In genomic region chr3:9779721-9780450, GRCh38 we compare ENCODE assay signal across 9 cellular contexts. TPM values are rescaled to one million over a fixed set of nuclear protein-coding genes. Genes with fewer than 3 reads are reported as not detected.
DNase-seq lines count a peak whose midpoint lies in the region; ATAC-seq, FAIRE-seq and TF ChIP-seq lines count a peak whose summit lies in the region.
"Had no signal": no experiment of that assay in that cellular context is flagged by ENCODE, and none has a peak within 500 bp of the region (broad histone marks: within the 10 kb centered on the region; RNA-seq: fewer than 3 reads in every experiment).

No MANE protein-coding gene starts in this region.

- H2AFZ ChIP-seq in OCI-LY7 (ENCODE audit: low read length): peak overlapping the region; percentile 33

- H3K4me3 ChIP-seq in OCI-LY7 (ENCODE audit: low read depth, low read length, poor library complexity, severe bottlenecking): peak overlapping the region; percentile 33
- H3K4me3 ChIP-seq: cardiac muscle cell had no signal

- no peak for DNase-seq in GM12891 (ENCODE audit: insufficient read length, low spot score)
- DNase-seq in OCI-LY7 (ENCODE audit: low spot score): peak; percentile 81
- DNase-seq in central memory CD4-positive, alpha-beta T cell: peak; percentile 39
- peak; percentile 21 for DNase-seq in stimulated activated naive CD4-positive, alpha-beta T cell treated with Interleukin-2 at 50 U/mL for 16 hours (lab: John Stamatoyannopoulos, UW)
- DNase-seq in NCI-H1694 (lab: John Stamatoyannopoulos, UW): no peak
- no peak for DNase-seq in NCI-H510A (lab: John Stamatoyannopoulos, UW)

- 0 out of 2 replicates have a peak, but pooled peaks have one; percentile 44 for TF ChIP-seq POLR2A in GM12891 (IDR thresholded peaks at IDR 0.05; ENCODE audit: low read depth, low read length)

- H3K27ac ChIP-seq in OCI-LY7 (ENCODE audit: low read depth, low read length, poor library complexity, severe bottlenecking): peak overlapping the region; percentile 84
- H3K27ac ChIP-seq: cardiac muscle cell had no signal

- peak; percentile 60 for FAIRE-seq in GM12891 (lab: Jason Lieb, UNC)

- ATAC-seq in GM21786 (IDR thresholded peaks at IDR 0.05; ENCODE audit: unreplicated experiment) (peak; percentile 73), GM18520 (IDR thresholded peaks at IDR 0.05; ENCODE audit: unreplicated experiment) (no peak)

- H3K9me3 ChIP-seq in OCI-LY7 (ENCODE audit: low read length): no peaks in the 10 kb centered on the region

- H3K9me2 ChIP-seq in OCI-LY7 (ENCODE audit: insufficient read depth, low read length): no peaks in the 10 kb centered on the region

- H3K4me1 ChIP-seq in OCI-LY7 (ENCODE audit: insufficient read depth, low read length, poor library complexity, severe bottlenecking): peaks cover 52% of the 10 kb centered on the region

- H3K36me3 ChIP-seq in OCI-LY7 (ENCODE audit: insufficient read depth, low read length): peaks cover 35% of the 10 kb centered on the region

- BruUV-seq in OCI-LY7 (replicated peaks; lab: Mats Ljungman, UMichigan): TSS peak; percentile 75

- CTCF ChIA-PET in OCI-LY7 (lab: Charles Lee; ENCODE audit: unreplicated experiment): interaction anchor here (1.6 kb wide), 1 partner anchor 10 kb away, joined by 5 read pairs; no protein-coding TSS in a partner anchor

- intact Hi-C loops in OCI-LY7 (cut with micrococcal nuclease; ENCODE audit: unreplicated experiment): loop anchor here (1.0 kb wide), 1 partner anchor 28 kb away; no protein-coding TSS in a partner anchor

- POLR2A ChIA-PET in OCI-LY7 (lab: Charles Lee): interaction anchor here (0.6 to 2.0 kb wide), 5 partner anchors 10 to 210 kb away, joined by 3 to 10 read pairs (median 7); partner anchors contain the start of genes ARPC4 and TADA3

- H3K4me2 ChIP-seq in OCI-LY7 (ENCODE audit: low read length): peak overlapping the region; percentile 57

- H4K20me1 ChIP-seq in OCI-LY7 (ENCODE audit: insufficient read depth, low read length): no peaks in the 10 kb centered on the region

- TF ChIP-seq CTCF in OCI-LY7 (conservative IDR thresholded peaks at IDR 0.05; ENCODE audit: low read length): no peak

- no peaks in the 10 kb centered on the region for H3K79me2 ChIP-seq in OCI-LY7 (ENCODE audit: insufficient read depth, low read depth, low read length)

TF ChIP-seq in GM12891, 5 proteins besides CTCF, POLR2A, EP300 and RAD21:
- no peak for TF ChIP-seq TAF1 (IDR thresholded peaks at IDR 0.05; ENCODE audit: low read depth, low read length)
- TF ChIP-seq POU2F2 (IDR thresholded peaks at IDR 0.05; ENCODE audit: low read depth, low read length): no peak
- TF ChIP-seq SPI1 (IDR thresholded peaks at IDR 0.05; ENCODE audit: low read depth, low read length): peak; percentile 58

RNA-seq across cellular contexts. Expression of gene CAMK1, which starts 10.1 kb away (rescaled TPM):
- 0.53 TPM for polyA plus RNA-seq in GM12891 (2012; ENCODE audit: low read depth, missing spikeins)
- not detected in 2 replicates for total RNA-seq in OCI-LY7 (2014; rRNA removed; shearing (Covaris generic))
- not detected in 2 replicates for total RNA-seq in OCI-LY7 (2022)

RNA-seq across cellular contexts. Expression of gene TADA3, which starts 12.4 kb away (rescaled TPM):
- 34.8 TPM for polyA plus RNA-seq in GM12891 (2012; ENCODE audit: low read depth, missing spikeins)
- 51.6 and 62.0 TPM in 2 replicates for total RNA-seq in OCI-LY7 (2014; rRNA removed; shearing (Covaris generic))
- total RNA-seq in OCI-LY7 (2022): 56.4 and 58.5 TPM in 2 replicates

RNA-seq across cellular contexts. Expression of gene ARPC4, which starts 13.0 kb away (rescaled TPM):
- 296 TPM for polyA plus RNA-seq in GM12891 (2012; ENCODE audit: low read depth, missing spikeins)
- total RNA-seq in OCI-LY7 (2014; rRNA removed; shearing (Covaris generic)): 89.8 and 99.5 TPM in 2 replicates
- total RNA-seq in OCI-LY7 (2022): 93.5 and 118 TPM in 2 replicates

RNA-seq across cellular contexts. Expression of gene OGG1, which starts 30.1 kb away (rescaled TPM):
- 10.0 TPM for polyA plus RNA-seq in GM12891 (2012; ENCODE audit: low read depth, missing spikeins)
- 98.9 and 121 TPM in 2 replicates for total RNA-seq in OCI-LY7 (2014; rRNA removed; shearing (Covaris generic))
- total RNA-seq in OCI-LY7 (2022): 119 and 120 TPM in 2 replicates

RNA-seq across cellular contexts. Expression of gene TTLL3, which starts 30.2 kb away (rescaled TPM):
- polyA plus RNA-seq in GM12891 (2012; ENCODE audit: low read depth, missing spikeins): 17.3 TPM
- 65.4 and 65.7 TPM in 2 replicates for total RNA-seq in OCI-LY7 (2014; rRNA removed; shearing (Covaris generic))
- 127 and 136 TPM in 2 replicates for total RNA-seq in OCI-LY7 (2022)

Comparison
In these comparisons a context has a peak if more than half of its experiments do, and no peak if none do; other contexts are left out.
1. DNase-seq: peak in OCI-LY7 (single experiment), central memory CD4-positive, alpha-beta T cell (single experiment) and stimulated activated naive CD4-positive, alpha-beta T cell treated with Interleukin-2 at 50 U/mL for 16 hours (single experiment); none in GM12891 (single experiment), NCI-H1694 (single experiment) and NCI-H510A (single experiment).